Comparison of ENCODE assay signal across 32 cellular contexts in genomic region chr2:96231316-96231715, GRCh38.
"Had no signal": no experiment of that assay in that cellular context is flagged by ENCODE, and none has a peak within 500 bp of the region (broad histone marks: within the 10 kb centered on the region; RNA-seq: fewer than 3 reads in every experiment).

No MANE protein-coding gene starts in this region.

- H2AFZ ChIP-seq: neural progenitor cell had no signal

- H3K27ac ChIP-seq: esophagus muscularis mucosa, foreskin keratinocyte, gastroesophageal sphincter, heart right ventricle, lower lobe of right lung, neural progenitor cell, prostate gland, right atrium auricular region, suprapubic skin, transverse colon had no signal

- DNase-seq: central memory CD4-positive, alpha-beta T cell; effector CD8-positive, alpha-beta T cell; endodermal cell; heart right ventricle; hippocampal formation; immature natural killer cell; islet precursor cell; kidney glomerular epithelial cell; left ventricle myocardium superior; lower lobe of right lung; mucosa of descending colon; naive B cell; nucleus accumbens; stimulated activated CD4-positive, alpha-beta T cell treated with anti-CD3 and anti-CD28 coated beads, Interleukin-12 subunit alpha, Interleukin-12 subunit beta, amount 100 ng/mL, for 4 hours; stimulated activated CD4-positive, alpha-beta T cell treated with anti-CD3 and anti-CD28 coated beads, Interleukin-1b, Interleukin-23, amount 100 ng/mL, for 48 hours; stimulated activated CD4-positive, alpha-beta T cell treated with anti-CD3 and anti-CD28 coated beads, Interleukin-4, amount 100 ng/mL, for 1 hour; stimulated activated CD8-positive, alpha-beta memory T cell treated with anti-CD3 and anti-CD28 coated beads, Interleukin-4, amount 100 ng/mL, for 48 hours; stimulated activated naive CD8-positive, alpha-beta T cell treated with anti-CD3 and anti-CD28 coated beads, Interleukin-15, Interleukin-2, amounts not matched to agents 100 U/mL and 50 U/mL, for 24 hours; transverse colon had no signal

- FAIRE-seq: colon had no signal

- H3K4me1 Mint-ChIP-seq: endodermal cell, immature natural killer cell, mesothelial cell of epicardium had no signal

- H3K27me3 ChIP-seq: esophagus muscularis mucosa, foreskin keratinocyte, gastroesophageal sphincter, heart right ventricle, neural progenitor cell, right atrium auricular region, suprapubic skin, transverse colon had no signal

- H3K36me3 Mint-ChIP-seq: memory B cell; naive B cell; natural killer cell treated with Interleukin-12 subunit alpha and Interleukin-12 subunit beta and Interleukin-15 and Interleukin-18, amount 100 ng/mL, for 72 hours; neural progenitor cell had no signal

- ATAC-seq: foreskin keratinocyte; gastroesophageal sphincter; heart right ventricle; left ventricle myocardium superior; lower lobe of right lung; mucosa of descending colon; natural killer cell treated with Interleukin-12 subunit alpha and Interleukin-12 subunit beta and Interleukin-15 and Interleukin-18, amount 100 ng/mL, for 72 hours; sciatic nerve; stimulated activated naive CD8-positive, alpha-beta T cell treated with anti-CD3 and anti-CD28 coated beads, Interleukin-15, Interleukin-2, amounts not matched to agents 100 U/mL and 50 U/mL, for 24 hours had no signal

- H3K27ac Mint-ChIP-seq: endodermal cell; immature natural killer cell; memory B cell; mesothelial cell of epicardium; natural killer cell treated with Interleukin-12 subunit alpha and Interleukin-12 subunit beta and Interleukin-15 and Interleukin-18, amount 100 ng/mL, for 72 hours; neural progenitor cell had no signal

- H3K4me3 ChIP-seq: esophagus muscularis mucosa, gastroesophageal sphincter, heart right ventricle, lower lobe of right lung, mucosa of descending colon, neural progenitor cell, prostate gland, right atrium auricular region, smooth muscle cell, suprapubic skin, transverse colon had no signal

- H3K4me2 ChIP-seq: neural progenitor cell, smooth muscle cell had no signal

- H3K9me3 Mint-ChIP-seq: endodermal cell; immature natural killer cell; memory B cell; mesothelial cell of epicardium; naive B cell; natural killer cell treated with Interleukin-12 subunit alpha and Interleukin-12 subunit beta and Interleukin-15 and Interleukin-18, amount 100 ng/mL, for 72 hours had no signal

- H3K9ac ChIP-seq: neural progenitor cell had no signal

- H3K36me3 ChIP-seq: esophagus muscularis mucosa, lower lobe of right lung, neural progenitor cell, prostate gland, right atrium auricular region, suprapubic skin, transverse colon had no signal

- H3K9me3 ChIP-seq: esophagus muscularis mucosa, gastroesophageal sphincter, heart right ventricle, lower lobe of right lung, mucosa of descending colon, prostate gland, right atrium auricular region, suprapubic skin, transverse colon had no signal

- H3K4me1 ChIP-seq: esophagus muscularis mucosa, foreskin keratinocyte, gastroesophageal sphincter, lower lobe of right lung, neural progenitor cell, prostate gland, right atrium auricular region, suprapubic skin, transverse colon had no signal

- H3K4me3 Mint-ChIP-seq: endodermal cell; immature natural killer cell; memory B cell; mesothelial cell of epicardium; naive B cell; natural killer cell treated with Interleukin-12 subunit alpha and Interleukin-12 subunit beta and Interleukin-15 and Interleukin-18, amount 100 ng/mL, for 72 hours; neural progenitor cell had no signal

- H3K27me3 Mint-ChIP-seq: memory B cell; naive B cell; natural killer cell treated with Interleukin-12 subunit alpha and Interleukin-12 subunit beta and Interleukin-15 and Interleukin-18, amount 100 ng/mL, for 72 hours had no signal
